In genomic region chr20:20743511-20744169, GRCh38 we compare ENCODE assay signal across 1 cellular context.
TF ChIP-seq lines count a peak whose summit lies in the region.

No MANE protein-coding gene starts in this region.

TF ChIP-seq in HepG2, 621 proteins besides CTCF, POLR2A, EP300 and RAD21 (continued from another document):
- TF ChIP-seq, protein P1, sequence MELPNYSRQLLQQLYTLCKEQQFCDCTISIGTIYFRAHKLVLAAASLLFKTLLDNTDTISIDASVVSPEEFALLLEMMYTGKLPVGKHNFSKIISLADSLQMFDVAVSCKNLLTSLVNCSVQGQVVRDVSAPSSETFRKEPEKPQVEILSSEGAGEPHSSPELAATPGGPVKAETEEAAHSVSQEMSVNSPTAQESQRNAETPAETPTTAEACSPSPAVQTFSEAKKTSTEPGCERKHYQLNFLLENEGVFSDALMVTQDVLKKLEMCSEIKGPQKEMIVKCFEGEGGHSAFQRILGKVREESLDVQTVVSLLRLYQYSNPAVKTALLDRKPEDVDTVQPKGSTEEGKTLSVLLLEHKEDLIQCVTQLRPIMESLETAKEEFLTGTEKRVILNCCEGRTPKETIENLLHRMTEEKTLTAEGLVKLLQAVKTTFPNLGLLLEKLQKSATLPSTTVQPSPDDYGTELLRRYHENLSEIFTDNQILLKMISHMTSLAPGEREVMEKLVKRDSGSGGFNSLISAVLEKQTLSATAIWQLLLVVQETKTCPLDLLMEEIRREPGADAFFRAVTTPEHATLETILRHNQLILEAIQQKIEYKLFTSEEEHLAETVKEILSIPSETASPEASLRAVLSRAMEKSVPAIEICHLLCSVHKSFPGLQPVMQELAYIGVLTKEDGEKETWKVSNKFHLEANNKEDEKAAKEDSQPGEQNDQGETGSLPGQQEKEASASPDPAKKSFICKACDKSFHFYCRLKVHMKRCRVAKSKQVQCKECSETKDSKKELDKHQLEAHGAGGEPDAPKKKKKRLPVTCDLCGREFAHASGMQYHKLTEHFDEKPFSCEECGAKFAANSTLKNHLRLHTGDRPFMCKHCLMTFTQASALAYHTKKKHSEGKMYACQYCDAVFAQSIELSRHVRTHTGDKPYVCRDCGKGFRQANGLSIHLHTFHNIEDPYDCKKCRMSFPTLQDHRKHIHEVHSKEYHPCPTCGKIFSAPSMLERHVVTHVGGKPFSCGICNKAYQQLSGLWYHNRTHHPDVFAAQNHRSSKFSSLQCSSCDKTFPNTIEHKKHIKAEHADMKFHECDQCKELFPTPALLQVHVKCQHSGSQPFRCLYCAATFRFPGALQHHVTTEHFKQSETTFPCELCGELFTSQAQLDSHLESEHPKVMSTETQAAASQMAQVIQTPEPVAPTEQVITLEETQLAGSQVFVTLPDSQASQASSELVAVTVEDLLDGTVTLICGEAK (IDR thresholded peaks at IDR 0.05), result no peak
- TF ChIP-seq, protein P1 (CRISPR knock-in tag; IDR thresholded peaks at IDR 0.05), result peak; percentile 27; the same call in 1 of the 2 replicates
- TF ChIP-seq ZKSCAN8 (CRISPR knock-in tag; IDR thresholded peaks at IDR 0.05; ENCODE audit: borderline replicate concordance) (no peak), BORCS8-MEF2B (CRISPR knock-in tag; IDR thresholded peaks at IDR 0.05) (peak; percentile 65; the same call in 1 of the 2 replicates), HMGA1 (CRISPR knock-in tag; conservative IDR thresholded peaks at IDR 0.05) (no peak), HBP1 (CRISPR knock-in tag; IDR thresholded peaks at IDR 0.05; ENCODE audit: low read depth) (0 out of 2 replicates have a peak, but pooled peaks have one; percentile 64), ZNF225 (CRISPR knock-in tag; IDR thresholded peaks at IDR 0.05) (peak; percentile 44; the same call in 1 of the 2 replicates), ZNF350 (CRISPR knock-in tag; IDR thresholded peaks at IDR 0.05; ENCODE audit: borderline replicate concordance, low read depth) (peak; percentile 55; the same call in 1 of the 2 replicates), RFX1 (IDR thresholded peaks at IDR 0.05) (peak; percentile 49; the same call in 1 of the 2 replicates), HDAC2 (CRISPR knock-in tag; IDR thresholded peaks at IDR 0.05) (peak; percentile 65)
- TF ChIP-seq, protein P2, sequence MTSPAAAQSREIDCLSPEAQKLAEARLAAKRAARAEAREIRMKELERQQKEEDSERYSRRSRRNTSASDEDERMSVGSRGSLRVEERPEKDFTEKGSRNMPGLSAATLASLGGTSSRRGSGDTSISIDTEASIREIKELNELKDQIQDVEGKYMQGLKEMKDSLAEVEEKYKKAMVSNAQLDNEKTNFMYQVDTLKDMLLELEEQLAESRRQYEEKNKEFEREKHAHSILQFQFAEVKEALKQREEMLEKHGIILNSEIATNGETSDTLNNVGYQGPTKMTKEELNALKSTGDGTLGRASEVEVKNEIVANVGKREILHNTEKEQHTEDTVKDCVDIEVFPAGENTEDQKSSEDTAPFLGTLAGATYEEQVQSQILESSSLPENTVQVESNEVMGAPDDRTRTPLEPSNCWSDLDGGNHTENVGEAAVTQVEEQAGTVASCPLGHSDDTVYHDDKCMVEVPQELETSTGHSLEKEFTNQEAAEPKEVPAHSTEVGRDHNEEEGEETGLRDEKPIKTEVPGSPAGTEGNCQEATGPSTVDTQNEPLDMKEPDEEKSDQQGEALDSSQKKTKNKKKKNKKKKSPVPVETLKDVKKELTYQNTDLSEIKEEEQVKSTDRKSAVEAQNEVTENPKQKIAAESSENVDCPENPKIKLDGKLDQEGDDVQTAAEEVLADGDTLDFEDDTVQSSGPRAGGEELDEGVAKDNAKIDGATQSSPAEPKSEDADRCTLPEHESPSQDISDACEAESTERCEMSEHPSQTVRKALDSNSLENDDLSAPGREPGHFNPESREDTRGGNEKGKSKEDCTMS (CRISPR knock-in tag; conservative IDR thresholded peaks at IDR 0.05), result no peak
- TF ChIP-seq, protein P3, sequence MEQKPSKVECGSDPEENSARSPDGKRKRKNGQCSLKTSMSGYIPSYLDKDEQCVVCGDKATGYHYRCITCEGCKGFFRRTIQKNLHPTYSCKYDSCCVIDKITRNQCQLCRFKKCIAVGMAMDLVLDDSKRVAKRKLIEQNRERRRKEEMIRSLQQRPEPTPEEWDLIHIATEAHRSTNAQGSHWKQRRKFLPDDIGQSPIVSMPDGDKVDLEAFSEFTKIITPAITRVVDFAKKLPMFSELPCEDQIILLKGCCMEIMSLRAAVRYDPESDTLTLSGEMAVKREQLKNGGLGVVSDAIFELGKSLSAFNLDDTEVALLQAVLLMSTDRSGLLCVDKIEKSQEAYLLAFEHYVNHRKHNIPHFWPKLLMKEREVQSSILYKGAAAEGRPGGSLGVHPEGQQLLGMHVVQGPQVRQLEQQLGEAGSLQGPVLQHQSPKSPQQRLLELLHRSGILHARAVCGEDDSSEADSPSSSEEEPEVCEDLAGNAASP (CRISPR knock-in tag; IDR thresholded peaks at IDR 0.05; ENCODE audit: borderline replicate concordance), result no peak
TF ChIP-seq in HepG2: peak in this region for 112.
